8 cellular contexts compared by ENCODE assay signal in the genomic region with DNA sequence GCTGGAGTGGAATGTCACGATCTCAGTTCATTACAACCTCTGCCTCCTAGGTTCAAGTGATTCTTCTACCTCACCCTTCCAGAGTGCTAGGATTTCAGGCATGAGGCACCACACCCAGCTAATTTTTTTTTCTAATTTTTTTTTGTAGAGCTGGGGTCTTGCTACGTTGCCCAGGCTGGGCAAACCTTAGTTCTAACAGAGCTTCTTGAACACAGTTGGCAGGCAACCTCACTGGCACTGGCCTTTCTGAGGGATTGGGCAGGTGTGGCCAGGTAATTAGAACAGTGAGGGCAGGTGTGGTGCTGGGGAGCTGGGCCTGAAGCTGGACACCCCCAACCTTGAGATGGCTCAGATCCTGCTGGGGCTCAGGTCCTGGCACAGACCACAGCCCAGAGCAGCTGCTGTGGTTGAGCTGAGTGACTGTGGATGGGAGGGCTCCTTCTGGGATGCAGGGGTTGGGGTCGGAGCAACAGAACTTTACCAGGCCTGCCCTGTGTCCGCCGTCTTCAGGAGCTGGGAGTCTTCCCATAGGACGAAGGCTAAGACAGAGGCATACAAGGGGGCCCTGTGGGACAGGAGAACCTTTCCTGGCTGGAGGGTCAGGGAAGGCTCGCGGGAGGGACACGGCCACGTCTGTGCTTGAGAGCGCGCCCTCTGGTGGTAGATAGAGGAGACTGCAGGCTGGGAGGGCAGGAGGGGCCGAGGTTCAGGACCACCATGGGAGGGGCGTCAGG. TPM values are rescaled to one million over a fixed set of nuclear protein-coding genes. Genes with fewer than 3 reads are reported as not detected.
DNase-seq lines count a peak whose midpoint lies in the region; ATAC-seq and TF ChIP-seq lines count a peak whose summit lies in the region.

No MANE protein-coding gene starts in this region.

- intact Hi-C loops in Calu3 (cut with micrococcal nuclease; ENCODE audit: unreplicated experiment) (no loop called here), sigmoid colon (cut with DNase I) (no loop called here)

- H3K27me3 ChIP-seq in MG63 (no peaks in the 10 kb centered on the region), sigmoid colon (peaks cover 0 to 21% (median 0%) of the 10 kb centered on the region in 3 donors)

- 22 to 27% methylated on average over 14 of the region's 14 CpGs for WGBS in sigmoid colon, 2 donors

- H3K4me1 ChIP-seq in sigmoid colon, result no peaks in the 10 kb centered on the region

- no peak for TF ChIP-seq EP300 in sigmoid colon (IDR thresholded peaks at IDR 0.05)

- H3K36me3 ChIP-seq in MG63, result no peaks in the 10 kb centered on the region
- H3K36me3 ChIP-seq in sigmoid colon, result no peaks in the 10 kb centered on the region

- TF ChIP-seq CTCF in Calu3 (IDR thresholded peaks at IDR 0.05; ENCODE audit: unreplicated experiment), result peak; percentile 59
- peak; percentile 75 for TF ChIP-seq CTCF in fibroblast of villous mesenchyme (IDR thresholded peaks at IDR 0.05; ENCODE audit: insufficient read depth, low read depth, low read length)
- TF ChIP-seq CTCF in sigmoid colon (IDR thresholded peaks at IDR 0.05), result peak in 3 of 4 experiments; percentile 28 to 51 (median 49)

- H3K4me3 Mint-ChIP-seq in Calu3 (ENCODE audit: low read depth, unreplicated experiment), result no peak overlapping the region
- H3K4me3 Mint-ChIP-seq in activated T-cell treated with anti-CD3 and anti-CD28 coated beads, Interleukin-2, amount 50 U/mL, for 24 hours, result no peak overlapping the region

- H3K27ac Mint-ChIP-seq in Calu3 (ENCODE audit: unreplicated experiment), result no peak overlapping the region
- no peak overlapping the region for H3K27ac Mint-ChIP-seq in activated T-cell treated with anti-CD3 and anti-CD28 coated beads, Interleukin-2, amount 50 U/mL, for 24 hours

- BruUV-seq in Calu3 (replicated peaks; lab: Mats Ljungman, UMichigan), result no TSS peak

- DNase-seq in Calu3 (peak; percentile 9), MG63 (peak; percentile 7), fibroblast of villous mesenchyme (ENCODE audit: low read depth) (peak; percentile 15), sigmoid colon (no peak), mucosa of gallbladder (ENCODE audit: low spot score) (no peak), NCI-H1417 (lab: John Stamatoyannopoulos, UW) (no peak)
- peak; percentile 61 for DNase-seq in activated T-cell treated with anti-CD3 and anti-CD28 coated beads, Interleukin-2, amount 50 U/mL, for 24 hours

- H3K9me3 ChIP-seq in MG63, result peaks cover 3% of the 10 kb centered on the region
- H3K9me3 ChIP-seq in sigmoid colon, result peaks cover 0 to 9% (median 6%) of the 10 kb centered on the region in 4 donors

- no peaks in the 10 kb centered on the region for H3K4me1 Mint-ChIP-seq in Calu3 (ENCODE audit: low read depth, unreplicated experiment)
- peaks cover 7% of the 10 kb centered on the region for H3K4me1 Mint-ChIP-seq in activated T-cell treated with anti-CD3 and anti-CD28 coated beads, Interleukin-2, amount 50 U/mL, for 24 hours (ENCODE audit: low read depth)

- peaks cover 5% of the 10 kb centered on the region for H3K36me3 Mint-ChIP-seq in Calu3 (ENCODE audit: insufficient read depth, unreplicated experiment)
- H3K36me3 Mint-ChIP-seq in activated T-cell treated with anti-CD3 and anti-CD28 coated beads, Interleukin-2, amount 50 U/mL, for 24 hours (ENCODE audit: low read depth), result peaks cover 2% of the 10 kb centered on the region

- peaks cover 62% of the 10 kb centered on the region for H3K27me3 Mint-ChIP-seq in Calu3 (ENCODE audit: unreplicated experiment)
- peaks cover 21% of the 10 kb centered on the region for H3K27me3 Mint-ChIP-seq in activated T-cell treated with anti-CD3 and anti-CD28 coated beads, Interleukin-2, amount 50 U/mL, for 24 hours

- CTCF ChIA-PET in Calu3 (lab: Charles Lee), result interaction anchor here (1.4 kb wide), 1 partner anchor 15 kb away, joined by 3 read pairs; no protein-coding TSS in a partner anchor

- H3K4me3 ChIP-seq in MG63, result no peak overlapping the region
- no peak overlapping the region for H3K4me3 ChIP-seq in fibroblast of villous mesenchyme (ENCODE audit: low read depth, low read length)
- no peak overlapping the region for H3K4me3 ChIP-seq in sigmoid colon

- no peak for ATAC-seq in GM21528 (IDR thresholded peaks at IDR 0.05; ENCODE audit: low FRiP score, unreplicated experiment)

- no peaks in the 10 kb centered on the region for H3K9me3 Mint-ChIP-seq in Calu3 (ENCODE audit: low read depth, unreplicated experiment)
- H3K9me3 Mint-ChIP-seq in activated T-cell treated with anti-CD3 and anti-CD28 coated beads, Interleukin-2, amount 50 U/mL, for 24 hours, result peaks cover 12% of the 10 kb centered on the region

- TF ChIP-seq POLR2A in sigmoid colon (IDR thresholded peaks at IDR 0.05), result no peak

- no peak overlapping the region for H3K27ac ChIP-seq in sigmoid colon

RNA-seq across cellular contexts. Expression of a gene that starts 48.2 kb away (rescaled TPM):
- total RNA-seq in Calu3 (2022) (not detected in 2 replicates), fibroblast of villous mesenchyme (not detected in 2 replicates), sigmoid colon (not detected), mucosa of gallbladder (0.29 TPM)
- 1.2 TPM in 1 of 2 replicates, not detected in the other for total RNA-seq in MG63 (2014; rRNA removed; shearing (Covaris generic); ENCODE audit: low replicate concordance)
- under 1 TPM in 1 of 3 donors, not detected in 2; 0.13 TPM for polyA plus RNA-seq in sigmoid colon

Comparison
In these comparisons a context has a peak if more than half of its experiments do, and no peak if none do; other contexts are left out.
1. DNase-seq: peak in Calu3 (single experiment), MG63 (single experiment), activated T-cell treated with anti-CD3 and anti-CD28 coated beads, Interleukin-2, amount 50 U/mL, for 24 hours (single experiment) and fibroblast of villous mesenchyme (single experiment); none in sigmoid colon (single experiment), mucosa of gallbladder (single experiment) and NCI-H1417 (0 of 3).
2. Peak in every context shown above with its lines, with median percentiles within 50 percentile points of each other: CTCF ChIP-seq.